Comparison of ENCODE assay signal across 19 cellular contexts in the genomic region with DNA sequence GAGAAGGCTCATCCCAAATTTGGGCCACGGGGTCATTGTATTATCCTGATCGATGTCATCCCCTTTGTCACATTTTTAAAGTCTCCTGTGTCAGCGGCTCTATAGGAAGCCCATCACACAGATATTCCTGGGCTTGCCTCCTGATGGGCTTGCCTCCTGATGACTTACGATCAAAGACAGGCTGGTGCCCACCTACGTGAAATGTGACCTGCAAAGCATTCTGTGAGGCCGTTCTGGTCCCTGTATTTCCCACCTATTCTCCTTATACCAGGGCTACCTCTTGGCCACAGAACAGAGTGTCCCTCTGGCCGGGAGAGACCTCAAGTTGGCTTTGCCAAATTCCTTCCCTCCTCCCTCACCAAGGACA.
DNase-seq lines count a peak whose midpoint lies in the region; FAIRE-seq and TF ChIP-seq lines count a peak whose summit lies in the region.
"Had no signal": no experiment of that assay in that cellular context is flagged by ENCODE, and none has a peak within 500 bp of the region (broad histone marks: within the 10 kb centered on the region; RNA-seq: fewer than 3 reads in every experiment).

No MANE protein-coding gene starts in this region.

- intact Hi-C loops in cardiac septum (cut with DNase I) = no loop called here

- 51 to 59% methylated on average over 6 of the region's 7 CpGs for WGBS in mesodermal cell (ENCODE audit: insufficient coverage in 2 of 2), 2 experiments

- H3K27ac Mint-ChIP-seq in glutamatergic neuron (ENCODE audit: unreplicated experiment) = peak overlapping the region; percentile 17
- H3K27ac Mint-ChIP-seq: CD14-positive monocyte had no signal

- no peaks in the 10 kb centered on the region for H3K36me3 Mint-ChIP-seq in glutamatergic neuron (ENCODE audit: unreplicated experiment)
- H3K36me3 Mint-ChIP-seq: CD14-positive monocyte had no signal

- H3K9me3 ChIP-seq in cardiac muscle cell (ENCODE audit: low read depth) (no peaks in the 10 kb centered on the region), mesodermal cell (ENCODE audit: control insufficient read depth, low read length) (no peaks in the 10 kb centered on the region)

- H3K27me3 Mint-ChIP-seq in glutamatergic neuron (ENCODE audit: unreplicated experiment) = peaks cover 2% of the 10 kb centered on the region

- no peaks in the 10 kb centered on the region for H3K27me3 ChIP-seq in cardiac muscle cell

- no peak for TF ChIP-seq CTCF in cardiac muscle cell (IDR thresholded peaks at IDR 0.05; ENCODE audit: low read depth, low read length)
- no peak for TF ChIP-seq CTCF in glutamatergic neuron (IDR thresholded peaks at IDR 0.05; ENCODE audit: partially characterized antibody, unreplicated experiment)

- H3K4me3 ChIP-seq in cardiac muscle cell = no peak overlapping the region
- no peak overlapping the region for H3K4me3 ChIP-seq in mesodermal cell (ENCODE audit: extremely low read depth, insufficient read depth, low read length, poor library complexity, severe bottlenecking)
- H3K4me3 ChIP-seq: GM23248 had no signal

- FAIRE-seq in urothelium cell line (lab: Jason Lieb, UNC) = peak; percentile 74
- FAIRE-seq: G401.6, GM19239, RCC 7860 had no signal

- no peak overlapping the region for H3K4me3 Mint-ChIP-seq in glutamatergic neuron (ENCODE audit: unreplicated experiment)
- H3K4me3 Mint-ChIP-seq: CD14-positive monocyte had no signal

- H3K27ac ChIP-seq in cardiac muscle cell (peak overlapping the region; percentile 87), mesodermal cell (ENCODE audit: low read depth, low read length, severe bottlenecking) (peak overlapping the region; percentile 97)
- H3K27ac ChIP-seq: GM23248 had no signal

- H3K36me3 ChIP-seq in cardiac muscle cell (no peaks in the 10 kb centered on the region), mesodermal cell (ENCODE audit: control insufficient read depth, insufficient read depth, low read length) (no peaks in the 10 kb centered on the region)

- peaks cover 9% of the 10 kb centered on the region for H3K9me3 Mint-ChIP-seq in glutamatergic neuron (ENCODE audit: unreplicated experiment)
- H3K9me3 Mint-ChIP-seq: CD14-positive monocyte had no signal

- no peak for DNase-seq in cardiac muscle cell (ENCODE audit: low read depth in 1 of 2, low spot score in 1 of 2)
- no peak for DNase-seq in cardiac septum (ENCODE audit: low spot score)
- no peak for DNase-seq in glutamatergic neuron
- DNase-seq in urothelium cell line (ENCODE audit: low spot score) = no peak
- DNase-seq in DMS53 treated with DMSO at 0.1 percent for 48 hours (lab: John Stamatoyannopoulos, UW; ENCODE audit: unreplicated experiment) = no peak
- no peak for DNase-seq in NOMO-1 (lab: John Stamatoyannopoulos, UW; ENCODE audit: unreplicated experiment in 2 of 2)
- no peak for DNase-seq in NCI-H774 (lab: John Stamatoyannopoulos, UW)
- DNase-seq: DMS79 treated with DMSO at 0.1 percent for 48 hours, KG1, NCI-H1048, NCI-H345, NCI-H526 treated with DMSO at 0.1 percent for 48 hours, SIG-M5 had no signal

- H3K4me1 ChIP-seq in cardiac muscle cell (ENCODE audit: low read depth) = peaks cover 48% of the 10 kb centered on the region
- H3K4me1 ChIP-seq in mesodermal cell (ENCODE audit: control insufficient read depth, insufficient read depth, low read length, poor library complexity, severe bottlenecking) = peaks cover 25% of the 10 kb centered on the region

- peaks cover 62% of the 10 kb centered on the region for H3K4me1 Mint-ChIP-seq in glutamatergic neuron (ENCODE audit: low read depth, unreplicated experiment)
- H3K4me1 Mint-ChIP-seq: CD14-positive monocyte had no signal
